Comparison of ENCODE assay signal across 24 cellular contexts in genomic region chr19:57290970-57291369, GRCh38.
"Had no signal": no experiment of that assay in that cellular context is flagged by ENCODE, and none has a peak within 500 bp of the region (broad histone marks: within the 10 kb centered on the region; RNA-seq: fewer than 3 reads in every experiment).

No MANE protein-coding gene starts in this region.

- H3K4me1 Mint-ChIP-seq: activated naive CD4-positive, alpha-beta T cell treated with anti-CD3 and anti-CD28 coated beads, Interleukin-2, amount 10 ng/mL, durations not matched to agents 7 days and 5 days had no signal

- FAIRE-seq: TTC549 had no signal

- ATAC-seq: activated CD8-positive, alpha-beta T cell treated with anti-CD3 and anti-CD28 coated beads for 36 hours; activated T-cell treated with anti-CD3 and anti-CD28 coated beads, Interleukin-2, amount 50 U/mL, for 72 hours; Panc1; Right ventricle myocardium inferior; T-cell had no signal

- H3K27me3 Mint-ChIP-seq: activated B cell treated with CpG ODN at 0.5 μM for 24 hours; activated CD8-positive, alpha-beta T cell treated with anti-CD3 and anti-CD28 coated beads for 36 hours; activated naive CD4-positive, alpha-beta T cell treated with anti-CD3 and anti-CD28 coated beads, Interleukin-2, amount 10 ng/mL, durations not matched to agents 7 days and 5 days; activated naive CD8-positive, alpha-beta T cell treated with anti-CD3 and anti-CD28 coated beads for 36 hours; T-cell had no signal

- H3K4me3 ChIP-seq: SK-N-MC had no signal

- H3K4me3 Mint-ChIP-seq: activated B cell treated with CpG ODN at 0.5 μM for 24 hours; activated CD8-positive, alpha-beta T cell treated with anti-CD3 and anti-CD28 coated beads for 36 hours; activated naive CD4-positive, alpha-beta T cell treated with anti-CD3 and anti-CD28 coated beads, Interleukin-2, amount 10 ng/mL, durations not matched to agents 7 days and 5 days; activated naive CD8-positive, alpha-beta T cell treated with anti-CD3 and anti-CD28 coated beads for 36 hours; activated T-cell treated with anti-CD3 and anti-CD28 coated beads, Interleukin-2, amount 50 U/mL, for 72 hours; T-cell had no signal

- H3K27ac ChIP-seq: SK-N-MC had no signal

- H3K27ac Mint-ChIP-seq: activated B cell treated with CpG ODN at 0.5 μM for 24 hours; activated CD8-positive, alpha-beta T cell treated with anti-CD3 and anti-CD28 coated beads for 36 hours; activated naive CD8-positive, alpha-beta T cell treated with anti-CD3 and anti-CD28 coated beads for 36 hours; activated T-cell treated with anti-CD3 and anti-CD28 coated beads, Interleukin-2, amount 50 U/mL, for 72 hours; activated T-helper 2 cell treated with anti-CD3 and anti-CD28 coated beads, Interferon-gamma antibody, Interleukin-2, Interleukin-4, amounts not matched to agents 10 μg/mL and 5 μg/mL and 100 μg/mL, durations not matched to agents 14 hours and 24 hours and 36 hours; T-cell had no signal

- DNase-seq: activated B cell treated with CpG ODN at 0.5 μM for 24 hours; activated CD8-positive, alpha-beta memory T cell treated with anti-CD3 and anti-CD28 coated beads, Interleukin-2, amount 50 U/mL, for 4 hours; activated CD8-positive, alpha-beta T cell treated with anti-CD3 and anti-CD28 coated beads for 36 hours; activated gamma-delta T cell treated with Interleukin-2 at 50 U/mL for 16 hours; activated naive CD4-positive, alpha-beta T cell treated with anti-CD3 and anti-CD28 coated beads, Interleukin-2, amount 10 ng/mL, durations not matched to agents 7 days and 5 days; activated naive CD8-positive, alpha-beta T cell treated with anti-CD3 and anti-CD28 coated beads for 36 hours; activated T-cell treated with anti-CD3 and anti-CD28 coated beads, Interleukin-2, amount 50 U/mL, for 72 hours; caudate nucleus; Kasumi-1; NCI-H1092; NCI-H1417; NCI-H1930; NCI-H2171; NCI-H2227 treated with DMSO at 0.1 percent for 48 hours; NCI-H526 treated with DMSO at 0.1 percent for 48 hours; NCI-H82; RPMI8226; T-cell; T1000 had no signal
